Comparison of ENCODE assay signal across 11 cellular contexts in the genomic region with DNA sequence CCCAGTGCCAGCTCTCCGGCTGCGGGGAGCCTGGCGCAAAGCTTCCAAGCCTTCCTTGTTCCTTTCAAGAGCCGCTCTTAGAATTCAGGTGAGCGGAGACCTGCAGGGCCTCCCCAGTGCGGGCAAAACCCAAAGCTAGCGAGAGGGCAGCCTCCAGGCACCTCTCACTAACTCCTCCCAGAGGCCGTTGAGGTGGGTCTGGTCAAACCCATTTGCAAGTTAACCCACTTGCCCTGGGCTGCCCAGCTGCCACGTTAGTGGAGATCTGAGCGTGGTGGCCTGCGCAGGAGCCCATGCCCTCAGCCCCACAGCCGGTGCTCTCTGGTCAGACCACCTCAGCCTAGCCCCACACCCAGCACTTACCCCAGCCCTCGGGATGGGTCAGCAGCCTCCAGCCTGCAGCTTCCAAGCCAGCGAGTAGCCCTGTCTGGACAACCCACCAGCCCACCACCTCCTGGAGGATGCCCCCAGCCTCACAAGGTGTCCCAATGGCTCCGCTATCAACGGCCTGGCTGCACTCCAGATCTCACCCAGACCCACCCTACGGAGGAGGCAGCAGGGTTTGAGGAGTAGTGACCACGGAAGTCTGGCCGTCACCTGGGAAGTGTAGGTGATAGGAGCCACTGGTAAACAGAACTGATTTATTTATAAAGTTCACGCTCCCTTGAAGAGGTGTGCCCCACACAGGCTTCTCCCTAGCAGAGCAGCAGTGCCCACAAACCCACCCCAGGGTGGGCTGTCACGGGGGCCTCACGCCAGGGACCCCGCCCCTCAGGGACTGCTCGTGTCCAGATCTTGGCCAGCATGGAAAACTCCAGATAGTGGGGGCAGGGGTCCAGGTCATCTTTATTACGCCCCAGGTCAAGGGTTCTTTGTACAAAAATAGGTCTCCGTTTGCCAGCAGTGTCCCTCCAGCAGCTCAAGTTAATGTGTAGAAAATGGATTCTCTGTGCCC. TPM values are rescaled to one million over a fixed set of nuclear protein-coding genes. Genes with fewer than 3 reads are reported as not detected.
DNase-seq lines count a peak whose midpoint lies in the region; ATAC-seq and TF ChIP-seq lines count a peak whose summit lies in the region.
"Had no signal": no experiment of that assay in that cellular context is flagged by ENCODE, and none has a peak within 500 bp of the region (broad histone marks: within the 10 kb centered on the region; RNA-seq: fewer than 3 reads in every experiment).

No MANE protein-coding gene starts in this region.

- no peaks in the 10 kb centered on the region for H3K27me3 Mint-ChIP-seq in Caco-2 (ENCODE audit: insufficient read depth, unreplicated experiment)

- BruUV-seq in Caco-2 (replicated peaks; lab: Mats Ljungman, UMichigan) = TSS peak; percentile 66
- BruUV-seq in Panc1 (replicated peaks; lab: Mats Ljungman, UMichigan) = no TSS peak

- in situ Hi-C loops in Panc1 (cut with HindIII; ENCODE audit: low pct_unique_long_range_greater_than_20kb, low sequenced_read_pairs) = no loop called here

- H3K4me3 ChIP-seq in Caco-2 (ENCODE audit: low read depth, low read length) (peak overlapping the region; percentile 76), Panc1 (ENCODE audit: low read depth in 2 of 2, low read length in 2 of 2) (peak overlapping the region; percentile 49 to 66), left ventricle myocardium inferior (peak overlapping the region; percentile 64), osteoblast (ENCODE audit: insufficient read depth, low read length) (no peak overlapping the region)

- H3K36me3 ChIP-seq in Caco-2 (ENCODE audit: control insufficient read depth, insufficient read depth, low read length) (peaks cover 3% of the 10 kb centered on the region), Panc1 (ENCODE audit: control insufficient read depth, insufficient read depth, low read length) (no peaks in the 10 kb centered on the region), left ventricle myocardium inferior (no peaks in the 10 kb centered on the region), osteoblast (ENCODE audit: insufficient read depth, low read length) (no peaks in the 10 kb centered on the region)
- H3K36me3 ChIP-seq: adrenal gland had no signal

- POLR2A ChIA-PET in Caco-2 (lab: Charles Lee) = interaction anchor here (0.6 to 2.9 kb wide), 5 partner anchors 31 to 76 kb away, joined by 3 to 26 read pairs (median 4); no protein-coding TSS in a partner anchor
- POLR2A ChIA-PET in Panc1 (lab: Charles Lee) = no interaction called here

- H3K4me2 ChIP-seq in osteoblast (ENCODE audit: insufficient read depth, low read length) = no peak overlapping the region
- H3K4me2 ChIP-seq: KMS-11 had no signal

- DNase-seq in Caco-2 = no peak
- no peak for DNase-seq in Panc1 (ENCODE audit: low read depth, low spot score)
- no peak for DNase-seq in left ventricle myocardium inferior
- peak; percentile 76 for DNase-seq in osteoblast (ENCODE audit: insufficient read length, low spot score, missing footprints)
- DNase-seq in NCI-H2227 treated with DMSO at 0.1 percent for 48 hours (lab: John Stamatoyannopoulos, UW) = no peak
- DNase-seq: SHP77 treated with DMSO at 0.1 percent for 48 hours had no signal

- peak overlapping the region; percentile 87 for H3K4me3 Mint-ChIP-seq in Caco-2 (ENCODE audit: unreplicated experiment)

- peaks cover 27% of the 10 kb centered on the region for H3K4me1 ChIP-seq in Caco-2
- no peaks in the 10 kb centered on the region for H3K4me1 ChIP-seq in Panc1 (ENCODE audit: control insufficient read depth, insufficient read depth, low read length)
- H3K4me1 ChIP-seq in left ventricle myocardium inferior = peaks cover 27% of the 10 kb centered on the region
- H3K4me1 ChIP-seq in osteoblast (ENCODE audit: insufficient read depth, low read length) = no peaks in the 10 kb centered on the region

- TF ChIP-seq POLR2A in GM18505 (IDR thresholded peaks at IDR 0.05; ENCODE audit: borderline replicate concordance, extremely low read depth, insufficient read depth, insufficient read length) = no peak

- TF ChIP-seq CTCF in Caco-2 (IDR thresholded peaks at IDR 0.05; ENCODE audit: insufficient read depth in 1 of 2, low read depth in 1 of 2, low read length in 1 of 2, severe bottlenecking in 1 of 2, unreplicated experiment in 1 of 2) (no peak), Panc1 (IDR thresholded peaks at IDR 0.05) (no peak), left ventricle myocardium inferior (IDR thresholded peaks at IDR 0.05; ENCODE audit: borderline replicate concordance) (no peak), osteoblast (IDR thresholded peaks at IDR 0.05; ENCODE audit: extremely low read depth, low read depth, low read length) (no peak)

- H3K9me3 ChIP-seq in Caco-2 = no peaks in the 10 kb centered on the region
- no peaks in the 10 kb centered on the region for H3K9me3 ChIP-seq in Panc1 (ENCODE audit: control insufficient read depth, insufficient read depth, low read depth, low read length)
- no peaks in the 10 kb centered on the region for H3K9me3 ChIP-seq in left ventricle myocardium inferior (replicated peaks)
- H3K9me3 ChIP-seq in osteoblast (ENCODE audit: low read depth, low read length) = no peaks in the 10 kb centered on the region
- H3K9me3 ChIP-seq: adrenal gland had no signal

- peaks cover 33% of the 10 kb centered on the region for H3K36me3 Mint-ChIP-seq in Caco-2 (ENCODE audit: insufficient read depth, unreplicated experiment)

- H3K79me2 ChIP-seq in osteoblast (ENCODE audit: insufficient read depth, low read length) = no peaks in the 10 kb centered on the region

- no peaks in the 10 kb centered on the region for H3K9me3 Mint-ChIP-seq in Caco-2 (ENCODE audit: unreplicated experiment)

- no peak overlapping the region for H2AFZ ChIP-seq in osteoblast (ENCODE audit: low read length)

- H3K27me3 ChIP-seq in Caco-2 (replicated peaks; ENCODE audit: control insufficient read depth, insufficient read depth, low read length) (no peaks in the 10 kb centered on the region), Panc1 (ENCODE audit: control insufficient read depth, insufficient read depth, low read length) (peaks cover 5% of the 10 kb centered on the region), left ventricle myocardium inferior (ENCODE audit: low read depth) (peaks cover 77% of the 10 kb centered on the region), osteoblast (ENCODE audit: insufficient read depth, low read length) (peaks cover 33% of the 10 kb centered on the region)

- peak overlapping the region; percentile 88 for H3K27ac Mint-ChIP-seq in Caco-2 (ENCODE audit: unreplicated experiment)

- intact Hi-C loops in Caco-2 (cut with micrococcal nuclease; ENCODE audit: unreplicated experiment) = loop anchor here (2.0 kb wide), 1 partner anchor 35 kb away; a partner anchor contains a TSS
- intact Hi-C loops in Panc1 (cut with micrococcal nuclease; ENCODE audit: unreplicated experiment) = no loop called here
- intact Hi-C loops in left ventricle myocardium inferior (cut with micrococcal nuclease) = no loop called here

- ATAC-seq in Panc1 (no peak), GM21515 (IDR thresholded peaks at IDR 0.05; ENCODE audit: unreplicated experiment) (no peak), GM19328 (IDR thresholded peaks at IDR 0.05; ENCODE audit: unreplicated experiment) (no peak), GM18505 (IDR thresholded peaks at IDR 0.05; ENCODE audit: unreplicated experiment) (no peak)

- H3K27ac ChIP-seq in Panc1 (ENCODE audit: low read length) (no peak overlapping the region), left ventricle myocardium inferior (replicated peaks) (no peak overlapping the region), osteoblast (ENCODE audit: low read depth, low read length) (no peak overlapping the region)
- H3K27ac ChIP-seq: KMS-11 had no signal

- peaks cover 10% of the 10 kb centered on the region for H3K4me1 Mint-ChIP-seq in Caco-2 (ENCODE audit: low read depth, unreplicated experiment)

- CTCF ChIA-PET in Caco-2 (lab: Charles Lee) (interaction anchor here (2.2 to 2.4 kb wide), 2 partner anchors 31 to 59 kb away, joined by 9 to 13 read pairs; no protein-coding TSS in a partner anchor), Panc1 (lab: Charles Lee) (interaction anchor here (0.6 kb wide), 1 partner anchor 10 kb away, joined by 3 read pairs; no protein-coding TSS in a partner anchor)

- no peaks in the 10 kb centered on the region for H4K20me1 ChIP-seq in osteoblast (ENCODE audit: insufficient read depth, low read length)

RNA-seq across cellular contexts. Expression of a gene that starts 2.2 kb away (rescaled TPM):
- 26.6 and 32.5 TPM in 2 replicates for total RNA-seq in Caco-2 (2022)
- not detected for total RNA-seq in Panc1 (2021; ENCODE audit: unreplicated experiment)
- not detected for polyA plus RNA-seq in Panc1 (2012; ENCODE audit: insufficient read length)
- total RNA-seq in left ventricle myocardium inferior = not detected
- not detected in 2 replicates for total RNA-seq in osteoblast

RNA-seq across cellular contexts. Expression of a gene that starts 33.6 kb away (rescaled TPM):
- total RNA-seq in Caco-2 (2022) (0.09 and 0.21 TPM in 2 replicates), Panc1 (2021; ENCODE audit: unreplicated experiment) (0.31 TPM), left ventricle myocardium inferior (36.0 TPM), osteoblast (0.29 and 0.36 TPM in 2 replicates)
- polyA plus RNA-seq in Panc1 (2012; ENCODE audit: insufficient read length) = not detected

RNA-seq across cellular contexts. Expression of a gene that starts 33.7 kb away (rescaled TPM):
- total RNA-seq in Caco-2 (2022) = 0.97 and 1.2 TPM in 2 replicates
- not detected for total RNA-seq in Panc1 (2021; ENCODE audit: unreplicated experiment)
- 0.16 TPM for polyA plus RNA-seq in Panc1 (2012; ENCODE audit: insufficient read length)
- 27.1 TPM for total RNA-seq in left ventricle myocardium inferior
- 0.59 and 1.4 TPM in 2 replicates for total RNA-seq in osteoblast

Comparison
In these comparisons a context has a peak if more than half of its experiments do, and no peak if none do; other contexts are left out.
1. RNA of a gene that starts 2.2 kb away (total RNA-seq): 26.6 to 32.5 TPM in Caco-2; not detected in left ventricle myocardium inferior (single experiment), not detected in Panc1 (single experiment) and not detected in osteoblast; every median in the first group is over 10 times any median in the second.
2. RNA of a gene that starts 33.6 kb away (total RNA-seq): 36.0 TPM in left ventricle myocardium inferior (single experiment); 0.29 to 0.36 TPM in osteoblast, 0.31 TPM in Panc1 (single experiment) and 0.09 to 0.21 TPM in Caco-2; every median in the first group is over 10 times any median in the second.
3. RNA of a gene that starts 33.7 kb away (total RNA-seq): 27.1 TPM in left ventricle myocardium inferior (single experiment); 0.59 to 1.4 TPM in osteoblast, 0.97 to 1.2 TPM in Caco-2 and not detected in Panc1 (single experiment); every median in the first group is over 10 times any median in the second.